Comparison of ENCODE assay signal across 9 cellular contexts in genomic region chr3:108486910-108487309, GRCh38. TPM values are rescaled to one million over a fixed set of nuclear protein-coding genes. Genes with fewer than 3 reads are reported as not detected.
DNase-seq lines count a peak whose midpoint lies in the region; ATAC-seq lines count a peak whose summit lies in the region.
"Had no signal": no experiment of that assay in that cellular context is flagged by ENCODE, and none has a peak within 500 bp of the region (broad histone marks: within the 10 kb centered on the region; RNA-seq: fewer than 3 reads in every experiment).

No MANE protein-coding gene starts in this region.

- H3K36me3 ChIP-seq in skeletal muscle tissue (ENCODE audit: control insufficient read depth in 3 of 3, insufficient read depth in 3 of 3, low read length in 3 of 3): no peaks in the 10 kb centered on the region

- peak; percentile 2 for DNase-seq in NCI-H2227 (lab: John Stamatoyannopoulos, UW; ENCODE audit: unreplicated experiment)
- DNase-seq in NCI-H2227 treated with DMSO at 0.1 percent for 48 hours (lab: John Stamatoyannopoulos, UW): no peak
- peak; percentile 41 for DNase-seq in left ventricle myocardium superior
- no peak for DNase-seq in NCI-H2029 treated with DMSO at 0.1 percent for 48 hours (lab: John Stamatoyannopoulos, UW)
- no peak for DNase-seq in activated gamma-delta T cell treated with Interleukin-2 at 50 U/mL for 16 hours
- DNase-seq in DMS53 (lab: John Stamatoyannopoulos, UW): no peak
- DNase-seq: NCI-H774 had no signal

- H3K4me1 ChIP-seq in skeletal muscle tissue (ENCODE audit: control insufficient read depth in 3 of 3, insufficient read depth in 3 of 3, low read length in 3 of 3): peaks cover 4 to 11% (median 4%) of the 10 kb centered on the region in 3 donors

- no peaks in the 10 kb centered on the region for H3K9me3 ChIP-seq in skeletal muscle tissue (ENCODE audit: control insufficient read depth in 3 of 3, low read length in 3 of 3)

- H3K27me3 ChIP-seq in skeletal muscle tissue (ENCODE audit: control insufficient read depth in 3 of 3, insufficient read depth in 3 of 3, low read length in 3 of 3): no peaks in the 10 kb centered on the region

- peak overlapping the region; percentile 49 for H3K27ac ChIP-seq in angular gyrus (ENCODE audit: low read depth, low read length)
- peak overlapping the region; percentile 41 for H3K27ac ChIP-seq in skeletal muscle tissue (ENCODE audit: low read depth, low read length)

- peak; percentile 83 for ATAC-seq in left ventricle myocardium superior

- peak overlapping the region; percentile 1 to 57 (median 34) for H3K4me3 ChIP-seq in skeletal muscle tissue (ENCODE audit: low read length in 3 of 3)

- H3K9ac ChIP-seq in skeletal muscle tissue (ENCODE audit: low read depth in 1 of 3, low read length in 3 of 3): peak overlapping the region; percentile 10 to 66 (median 42)

- intact Hi-C loops in left ventricle myocardium superior (cut with micrococcal nuclease): no loop called here

RNA-seq across cellular contexts. Expression of gene MYH15, which starts 23.5 kb away (rescaled TPM):
- total RNA-seq in left ventricle myocardium superior: 0.07 TPM
- 0.52 TPM for total RNA-seq in skeletal muscle tissue

Comparison
In these comparisons a context has a peak if more than half of its experiments do, and no peak if none do; other contexts are left out.
1. DNase-seq: peak in NCI-H2227 (single experiment) and left ventricle myocardium superior (single experiment); none in NCI-H2227 treated with DMSO at 0.1 percent for 48 hours (single experiment), NCI-H2029 treated with DMSO at 0.1 percent for 48 hours (single experiment), activated gamma-delta T cell treated with Interleukin-2 at 50 U/mL for 16 hours (single experiment) and DMS53 (single experiment).